1 cellular context compared by ENCODE assay signal in the genomic region with DNA sequence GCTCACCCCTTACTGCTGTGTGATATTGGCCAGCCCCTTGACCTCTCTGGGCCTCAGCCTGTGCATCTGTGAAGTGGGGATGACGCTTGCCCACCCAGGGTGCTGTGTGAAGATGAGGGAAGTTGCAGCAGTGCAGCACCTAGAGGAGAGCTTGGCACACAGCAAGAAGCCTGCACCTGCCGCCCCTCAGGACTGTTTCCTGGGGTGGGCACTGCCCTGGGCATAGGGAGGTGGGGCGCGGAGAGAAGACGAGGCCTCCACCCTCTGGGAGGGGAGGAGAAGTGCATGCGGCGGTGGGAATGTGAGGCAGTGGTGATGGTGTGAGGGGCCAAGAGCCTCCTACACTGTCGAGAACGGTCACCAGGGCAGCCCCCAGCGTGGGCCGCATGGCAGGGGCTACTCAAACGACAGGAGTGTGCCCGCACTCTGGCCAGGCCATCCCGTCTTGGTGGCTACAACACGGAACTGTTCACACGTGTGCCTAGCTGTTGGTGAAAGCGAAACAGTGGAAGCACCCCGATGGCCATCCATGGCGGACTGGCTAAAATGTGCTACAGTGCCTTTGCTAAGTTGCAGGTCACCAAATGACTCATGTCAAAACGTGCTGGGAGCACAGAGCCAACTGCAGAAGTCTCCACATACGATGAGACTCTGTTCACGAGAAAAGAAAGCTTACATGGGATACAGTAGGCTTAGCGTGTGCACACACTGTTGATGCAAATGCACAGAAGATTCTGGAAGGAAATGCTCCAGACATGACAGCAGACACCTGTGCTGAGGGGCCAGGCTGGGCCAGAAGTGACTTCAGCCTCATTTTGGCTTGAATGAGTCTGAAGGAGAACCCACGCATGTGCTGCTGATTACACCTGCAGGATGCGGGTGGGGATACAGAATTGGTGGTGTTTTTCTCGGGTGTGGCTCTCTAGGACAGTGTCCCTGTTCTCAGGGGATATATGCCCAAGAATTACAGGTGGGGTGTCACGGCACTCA.
TF ChIP-seq lines count a peak whose summit lies in the region.

No MANE protein-coding gene starts in this region.

TF ChIP-seq in HCT116, 20 proteins besides CTCF, POLR2A, EP300 and RAD21:
- no peak for TF ChIP-seq EGR1 (IDR thresholded peaks at IDR 0.05; ENCODE audit: low read depth)
TF ChIP-seq in HCT116: peak in this region for 0.
